Comparison of ENCODE assay signal across 2 cellular contexts in the genomic region with DNA sequence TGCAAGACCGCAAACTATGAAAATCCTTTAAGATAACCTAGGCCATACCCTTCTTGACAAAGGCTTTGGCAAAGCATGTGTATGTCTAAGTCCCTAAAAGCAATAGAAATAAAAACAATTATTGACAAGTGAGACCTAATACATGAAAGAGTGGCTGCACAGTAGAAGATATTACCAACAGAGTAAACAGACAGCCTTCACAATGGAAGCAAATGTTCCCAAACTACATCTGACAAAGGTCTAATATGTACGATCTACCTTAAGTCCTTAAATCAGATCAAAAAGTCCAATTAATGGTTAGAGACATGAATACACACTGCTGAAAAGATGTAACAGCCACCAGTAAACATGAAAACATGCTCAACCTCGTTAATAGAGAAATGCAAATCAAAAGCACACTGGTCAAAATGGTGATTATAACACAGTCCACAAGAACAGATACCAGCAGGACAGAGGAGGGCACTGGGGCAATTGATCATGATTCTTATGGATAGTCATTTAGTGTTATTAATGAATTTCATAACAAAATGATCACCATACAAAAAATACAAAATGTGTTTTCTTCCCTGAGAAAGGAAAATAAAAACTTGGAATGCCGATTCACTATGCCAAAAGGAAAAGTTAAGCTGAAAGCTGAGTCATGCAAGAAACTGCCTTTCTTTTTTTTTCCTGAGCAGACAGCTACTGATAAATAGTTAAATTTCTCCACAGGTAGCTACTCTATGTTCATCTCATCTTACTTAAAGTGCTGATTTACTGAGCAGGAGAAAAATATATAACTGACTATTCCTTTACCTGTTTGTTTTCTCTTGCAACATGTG.
TF ChIP-seq lines count a peak whose summit lies in the region.

No MANE protein-coding gene starts in this region.

TF ChIP-seq in GM23338, 12 proteins besides CTCF, POLR2A, EP300 and RAD21 (continued from another document):
- TF ChIP-seq, protein P1, sequence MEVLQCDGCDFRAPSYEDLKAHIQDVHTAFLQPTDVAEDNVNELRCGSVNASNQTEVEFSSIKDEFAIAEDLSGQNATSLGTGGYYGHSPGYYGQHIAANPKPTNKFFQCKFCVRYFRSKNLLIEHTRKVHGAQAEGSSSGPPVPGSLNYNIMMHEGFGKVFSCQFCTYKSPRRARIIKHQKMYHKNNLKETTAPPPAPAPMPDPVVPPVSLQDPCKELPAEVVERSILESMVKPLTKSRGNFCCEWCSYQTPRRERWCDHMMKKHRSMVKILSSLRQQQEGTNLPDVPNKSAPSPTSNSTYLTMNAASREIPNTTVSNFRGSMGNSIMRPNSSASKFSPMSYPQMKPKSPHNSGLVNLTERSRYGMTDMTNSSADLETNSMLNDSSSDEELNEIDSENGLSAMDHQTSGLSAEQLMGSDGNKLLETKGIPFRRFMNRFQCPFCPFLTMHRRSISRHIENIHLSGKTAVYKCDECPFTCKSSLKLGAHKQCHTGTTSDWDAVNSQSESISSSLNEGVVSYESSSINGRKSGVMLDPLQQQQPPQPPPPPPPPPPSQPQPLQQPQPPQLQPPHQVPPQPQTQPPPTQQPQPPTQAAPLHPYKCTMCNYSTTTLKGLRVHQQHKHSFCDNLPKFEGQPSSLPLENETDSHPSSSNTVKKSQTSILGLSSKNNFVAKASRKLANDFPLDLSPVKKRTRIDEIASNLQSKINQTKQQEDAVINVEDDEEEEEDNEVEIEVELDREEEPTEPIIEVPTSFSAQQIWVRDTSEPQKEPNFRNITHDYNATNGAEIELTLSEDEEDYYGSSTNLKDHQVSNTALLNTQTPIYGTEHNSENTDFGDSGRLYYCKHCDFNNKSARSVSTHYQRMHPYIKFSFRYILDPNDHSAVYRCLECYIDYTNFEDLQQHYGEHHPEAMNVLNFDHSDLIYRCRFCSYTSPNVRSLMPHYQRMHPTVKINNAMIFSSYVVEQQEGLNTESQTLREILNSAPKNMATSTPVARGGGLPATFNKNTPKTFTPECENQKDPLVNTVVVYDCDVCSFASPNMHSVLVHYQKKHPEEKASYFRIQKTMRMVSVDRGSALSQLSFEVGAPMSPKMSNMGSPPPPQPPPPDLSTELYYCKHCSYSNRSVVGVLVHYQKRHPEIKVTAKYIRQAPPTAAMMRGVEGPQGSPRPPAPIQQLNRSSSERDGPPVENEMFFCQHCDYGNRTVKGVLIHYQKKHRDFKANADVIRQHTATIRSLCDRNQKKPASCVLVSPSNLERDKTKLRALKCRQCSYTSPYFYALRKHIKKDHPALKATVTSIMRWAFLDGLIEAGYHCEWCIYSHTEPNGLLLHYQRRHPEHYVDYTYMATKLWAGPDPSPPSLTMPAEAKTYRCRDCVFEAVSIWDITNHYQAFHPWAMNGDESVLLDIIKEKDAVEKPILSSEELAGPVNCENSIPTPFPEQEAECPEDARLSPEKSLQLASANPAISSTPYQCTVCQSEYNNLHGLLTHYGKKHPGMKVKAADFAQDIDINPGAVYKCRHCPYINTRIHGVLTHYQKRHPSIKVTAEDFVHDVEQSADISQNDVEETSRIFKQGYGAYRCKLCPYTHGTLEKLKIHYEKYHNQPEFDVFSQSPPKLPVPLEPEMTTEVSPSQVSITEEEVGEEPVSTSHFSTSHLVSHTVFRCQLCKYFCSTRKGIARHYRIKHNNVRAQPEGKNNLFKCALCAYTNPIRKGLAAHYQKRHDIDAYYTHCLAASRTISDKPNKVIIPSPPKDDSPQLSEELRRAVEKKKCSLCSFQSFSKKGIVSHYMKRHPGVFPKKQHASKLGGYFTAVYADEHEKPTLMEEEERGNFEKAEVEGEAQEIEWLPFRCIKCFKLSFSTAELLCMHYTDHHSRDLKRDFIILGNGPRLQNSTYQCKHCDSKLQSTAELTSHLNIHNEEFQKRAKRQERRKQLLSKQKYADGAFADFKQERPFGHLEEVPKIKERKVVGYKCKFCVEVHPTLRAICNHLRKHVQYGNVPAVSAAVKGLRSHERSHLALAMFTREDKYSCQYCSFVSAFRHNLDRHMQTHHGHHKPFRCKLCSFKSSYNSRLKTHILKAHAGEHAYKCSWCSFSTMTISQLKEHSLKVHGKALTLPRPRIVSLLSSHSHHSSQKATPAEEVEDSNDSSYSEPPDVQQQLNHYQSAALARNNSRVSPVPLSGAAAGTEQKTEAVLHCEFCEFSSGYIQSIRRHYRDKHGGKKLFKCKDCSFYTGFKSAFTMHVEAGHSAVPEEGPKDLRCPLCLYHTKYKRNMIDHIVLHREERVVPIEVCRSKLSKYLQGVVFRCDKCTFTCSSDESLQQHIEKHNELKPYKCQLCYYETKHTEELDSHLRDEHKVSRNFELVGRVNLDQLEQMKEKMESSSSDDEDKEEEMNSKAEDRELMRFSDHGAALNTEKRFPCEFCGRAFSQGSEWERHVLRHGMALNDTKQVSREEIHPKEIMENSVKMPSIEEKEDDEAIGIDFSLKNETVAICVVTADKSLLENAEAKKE (CRISPR knock-in tag; IDR thresholded peaks at IDR 0.05) = no peak
- TF ChIP-seq JUNB (IDR thresholded peaks at IDR 0.05; ENCODE audit: unreplicated experiment) (no peak), STAT1 (IDR thresholded peaks at IDR 0.05; ENCODE audit: unreplicated experiment) (no peak), EZH2phosphoT487 (IDR thresholded peaks at IDR 0.05; ENCODE audit: unreplicated experiment) (no peak)
- TF ChIP-seq, protein P2, sequence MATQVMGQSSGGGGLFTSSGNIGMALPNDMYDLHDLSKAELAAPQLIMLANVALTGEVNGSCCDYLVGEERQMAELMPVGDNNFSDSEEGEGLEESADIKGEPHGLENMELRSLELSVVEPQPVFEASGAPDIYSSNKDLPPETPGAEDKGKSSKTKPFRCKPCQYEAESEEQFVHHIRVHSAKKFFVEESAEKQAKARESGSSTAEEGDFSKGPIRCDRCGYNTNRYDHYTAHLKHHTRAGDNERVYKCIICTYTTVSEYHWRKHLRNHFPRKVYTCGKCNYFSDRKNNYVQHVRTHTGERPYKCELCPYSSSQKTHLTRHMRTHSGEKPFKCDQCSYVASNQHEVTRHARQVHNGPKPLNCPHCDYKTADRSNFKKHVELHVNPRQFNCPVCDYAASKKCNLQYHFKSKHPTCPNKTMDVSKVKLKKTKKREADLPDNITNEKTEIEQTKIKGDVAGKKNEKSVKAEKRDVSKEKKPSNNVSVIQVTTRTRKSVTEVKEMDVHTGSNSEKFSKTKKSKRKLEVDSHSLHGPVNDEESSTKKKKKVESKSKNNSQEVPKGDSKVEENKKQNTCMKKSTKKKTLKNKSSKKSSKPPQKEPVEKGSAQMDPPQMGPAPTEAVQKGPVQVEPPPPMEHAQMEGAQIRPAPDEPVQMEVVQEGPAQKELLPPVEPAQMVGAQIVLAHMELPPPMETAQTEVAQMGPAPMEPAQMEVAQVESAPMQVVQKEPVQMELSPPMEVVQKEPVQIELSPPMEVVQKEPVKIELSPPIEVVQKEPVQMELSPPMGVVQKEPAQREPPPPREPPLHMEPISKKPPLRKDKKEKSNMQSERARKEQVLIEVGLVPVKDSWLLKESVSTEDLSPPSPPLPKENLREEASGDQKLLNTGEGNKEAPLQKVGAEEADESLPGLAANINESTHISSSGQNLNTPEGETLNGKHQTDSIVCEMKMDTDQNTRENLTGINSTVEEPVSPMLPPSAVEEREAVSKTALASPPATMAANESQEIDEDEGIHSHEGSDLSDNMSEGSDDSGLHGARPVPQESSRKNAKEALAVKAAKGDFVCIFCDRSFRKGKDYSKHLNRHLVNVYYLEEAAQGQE (IDR thresholded peaks at IDR 0.05; ENCODE audit: unreplicated experiment) = no peak

TF ChIP-seq in K562, 482 proteins besides CTCF, POLR2A, EP300 and RAD21 (continued from another document and continues in another):
- TF ChIP-seq, protein P3, sequence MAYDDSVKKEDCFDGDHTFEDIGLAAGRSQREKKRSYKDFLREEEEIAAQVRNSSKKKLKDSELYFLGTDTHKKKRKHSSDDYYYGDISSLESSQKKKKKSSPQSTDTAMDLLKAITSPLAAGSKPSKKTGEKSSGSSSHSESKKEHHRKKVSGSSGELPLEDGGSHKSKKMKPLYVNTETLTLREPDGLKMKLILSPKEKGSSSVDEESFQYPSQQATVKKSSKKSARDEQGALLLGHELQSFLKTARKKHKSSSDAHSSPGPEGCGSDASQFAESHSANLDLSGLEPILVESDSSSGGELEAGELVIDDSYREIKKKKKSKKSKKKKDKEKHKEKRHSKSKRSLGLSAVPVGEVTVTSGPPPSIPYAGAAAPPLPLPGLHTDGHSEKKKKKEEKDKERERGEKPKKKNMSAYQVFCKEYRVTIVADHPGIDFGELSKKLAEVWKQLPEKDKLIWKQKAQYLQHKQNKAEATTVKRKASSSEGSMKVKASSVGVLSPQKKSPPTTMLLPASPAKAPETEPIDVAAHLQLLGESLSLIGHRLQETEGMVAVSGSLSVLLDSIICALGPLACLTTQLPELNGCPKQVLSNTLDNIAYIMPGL (CRISPR knock-in tag; IDR thresholded peaks at IDR 0.05) = 0 out of 2 replicates have a peak, but pooled peaks have one; percentile 41
- TF ChIP-seq, protein P4, sequence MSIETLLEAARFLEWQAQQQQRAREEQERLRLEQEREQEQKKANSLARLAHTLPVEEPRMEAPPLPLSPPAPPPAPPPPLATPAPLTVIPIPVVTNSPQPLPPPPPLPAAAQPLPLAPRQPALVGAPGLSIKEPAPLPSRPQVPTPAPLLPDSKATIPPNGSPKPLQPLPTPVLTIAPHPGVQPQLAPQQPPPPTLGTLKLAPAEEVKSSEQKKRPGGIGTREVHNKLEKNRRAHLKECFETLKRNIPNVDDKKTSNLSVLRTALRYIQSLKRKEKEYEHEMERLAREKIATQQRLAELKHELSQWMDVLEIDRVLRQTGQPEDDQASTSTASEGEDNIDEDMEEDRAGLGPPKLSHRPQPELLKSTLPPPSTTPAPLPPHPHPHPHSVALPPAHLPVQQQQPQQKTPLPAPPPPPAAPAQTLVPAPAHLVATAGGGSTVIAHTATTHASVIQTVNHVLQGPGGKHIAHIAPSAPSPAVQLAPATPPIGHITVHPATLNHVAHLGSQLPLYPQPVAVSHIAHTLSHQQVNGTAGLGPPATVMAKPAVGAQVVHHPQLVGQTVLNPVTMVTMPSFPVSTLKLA (conservative IDR thresholded peaks at IDR 0.05) = peak in 1 of 2 experiments; percentile 13; a peak in 1 of 4 replicates
- TF ChIP-seq CCNT2 (IDR thresholded peaks at IDR 0.05; ENCODE audit: borderline replicate concordance, extremely low read depth, insufficient read length, low read depth, low read length) = no peak
- TF ChIP-seq ARID1B (IDR thresholded peaks at IDR 0.05) = no peak
- no peak for TF ChIP-seq CAMTA2 (CRISPR knock-in tag; conservative IDR thresholded peaks at IDR 0.05)
- TF ChIP-seq PCBP1 (IDR thresholded peaks at IDR 0.05; ENCODE audit: low read depth, low read length, poor library complexity, severe bottlenecking) = no peak
- no peak for TF ChIP-seq U2AF2 (optimal IDR thresholded peaks at IDR 0.05; ENCODE audit: low read depth, low read length)
- no peak for TF ChIP-seq SREBF2 (CRISPR knock-in tag; IDR thresholded peaks at IDR 0.05)
- peak; percentile 75; the same call in 1 of the 2 replicates for TF ChIP-seq BACH1 (tag; IDR thresholded peaks at IDR 0.05)
- TF ChIP-seq BRD9 (IDR thresholded peaks at IDR 0.05; ENCODE audit: low read depth, partially characterized antibody) = no peak
- TF ChIP-seq ZNF12 (CRISPR knock-in tag; IDR thresholded peaks at IDR 0.05) = no peak
- TF ChIP-seq IRF2 (CRISPR knock-in tag; IDR thresholded peaks at IDR 0.05) = no peak
- no peak for TF ChIP-seq TAF7 (tag; IDR thresholded peaks at IDR 0.05)
- TF ChIP-seq CBFA2T2 (conservative IDR thresholded peaks at IDR 0.05) = no peak
- TF ChIP-seq TEAD4 (IDR thresholded peaks at IDR 0.05; ENCODE audit: low read length) = peak; percentile 22
- TF ChIP-seq TEAD4 (CRISPR knock-in tag; IDR thresholded peaks at IDR 0.05; ENCODE audit: borderline replicate concordance) = no peak
- TF ChIP-seq PHB (CRISPR knock-in tag; IDR thresholded peaks at IDR 0.05) = no peak
- 0 out of 4 replicates have a peak, but pooled peaks of 1 of the 2 experiments have one; percentile 20 for TF ChIP-seq ETV6 (IDR thresholded peaks at IDR 0.05; ENCODE audit: borderline replicate concordance in 1 of 2, low read depth in 2 of 2, low read length in 1 of 2)
- TF ChIP-seq ETV6 (CRISPR knock-in tag; IDR thresholded peaks at IDR 0.05; ENCODE audit: borderline replicate concordance) = no peak
- peak; percentile 93 for TF ChIP-seq NFE2 (IDR thresholded peaks at IDR 0.05; ENCODE audit: low read depth)
- TF ChIP-seq CHCHD3 (CRISPR knock-in tag; IDR thresholded peaks at IDR 0.05) = no peak
- no peak for TF ChIP-seq ARNT (IDR thresholded peaks at IDR 0.05)
- no peak for TF ChIP-seq ZNF445 (CRISPR knock-in tag; IDR thresholded peaks at IDR 0.05; ENCODE audit: low read depth)
- no peak for TF ChIP-seq MXI1 (IDR thresholded peaks at IDR 0.05; ENCODE audit: low read depth, low read length)
- TF ChIP-seq ZNF707 (CRISPR knock-in tag; conservative IDR thresholded peaks at IDR 0.05) = no peak
- no peak for TF ChIP-seq HMGN3 (IDR thresholded peaks at IDR 0.05; ENCODE audit: borderline replicate concordance, extremely low read depth, insufficient read length, low read depth, low read length)
- no peak for TF ChIP-seq IFI16 (CRISPR knock-in tag; IDR thresholded peaks at IDR 0.05)
- TF ChIP-seq, protein P5, sequence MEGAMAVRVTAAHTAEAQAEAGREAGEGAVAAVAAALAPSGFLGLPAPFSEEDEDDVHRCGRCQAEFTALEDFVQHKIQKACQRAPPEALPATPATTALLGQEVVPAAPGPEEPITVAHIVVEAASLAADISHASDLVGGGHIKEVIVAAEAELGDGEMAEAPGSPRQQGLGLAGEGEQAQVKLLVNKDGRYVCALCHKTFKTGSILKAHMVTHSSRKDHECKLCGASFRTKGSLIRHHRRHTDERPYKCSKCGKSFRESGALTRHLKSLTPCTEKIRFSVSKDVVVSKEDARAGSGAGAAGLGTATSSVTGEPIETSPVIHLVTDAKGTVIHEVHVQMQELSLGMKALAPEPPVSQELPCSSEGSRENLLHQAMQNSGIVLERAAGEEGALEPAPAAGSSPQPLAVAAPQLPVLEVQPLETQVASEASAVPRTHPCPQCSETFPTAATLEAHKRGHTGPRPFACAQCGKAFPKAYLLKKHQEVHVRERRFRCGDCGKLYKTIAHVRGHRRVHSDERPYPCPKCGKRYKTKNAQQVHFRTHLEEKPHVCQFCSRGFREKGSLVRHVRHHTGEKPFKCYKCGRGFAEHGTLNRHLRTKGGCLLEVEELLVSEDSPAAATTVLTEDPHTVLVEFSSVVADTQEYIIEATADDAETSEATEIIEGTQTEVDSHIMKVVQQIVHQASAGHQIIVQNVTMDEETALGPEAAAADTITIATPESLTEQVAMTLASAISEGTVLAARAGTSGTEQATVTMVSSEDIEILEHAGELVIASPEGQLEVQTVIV (CRISPR knock-in tag; IDR thresholded peaks at IDR 0.05; ENCODE audit: borderline replicate concordance) = no peak
- no peak for TF ChIP-seq ZFX (CRISPR knock-in tag; IDR thresholded peaks at IDR 0.05)
- no peak for TF ChIP-seq ZNF133 (CRISPR knock-in tag; IDR thresholded peaks at IDR 0.05)
- TF ChIP-seq, protein P6, sequence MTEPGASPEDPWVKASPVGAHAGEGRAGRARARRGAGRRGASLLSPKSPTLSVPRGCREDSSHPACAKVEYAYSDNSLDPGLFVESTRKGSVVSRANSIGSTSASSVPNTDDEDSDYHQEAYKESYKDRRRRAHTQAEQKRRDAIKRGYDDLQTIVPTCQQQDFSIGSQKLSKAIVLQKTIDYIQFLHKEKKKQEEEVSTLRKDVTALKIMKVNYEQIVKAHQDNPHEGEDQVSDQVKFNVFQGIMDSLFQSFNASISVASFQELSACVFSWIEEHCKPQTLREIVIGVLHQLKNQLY (CRISPR knock-in tag; conservative IDR thresholded peaks at IDR 0.05) = peak in 1 of 2 experiments; percentile 53; a peak in 1 of 4 replicates
- no peak for TF ChIP-seq PRMT5 (CRISPR knock-in tag; IDR thresholded peaks at IDR 0.05)
- peak; percentile 56; the same call in 1 of the 2 replicates for TF ChIP-seq RNF2 (IDR thresholded peaks at IDR 0.05)
- no peak for TF ChIP-seq MIER1 (IDR thresholded peaks at IDR 0.05; ENCODE audit: low read depth)
- no peak; the same call in 1 of the 2 replicates for TF ChIP-seq EP400 (IDR thresholded peaks at IDR 0.05)
